ENCODE assay signal across 18 cellular contexts in the genomic region with DNA sequence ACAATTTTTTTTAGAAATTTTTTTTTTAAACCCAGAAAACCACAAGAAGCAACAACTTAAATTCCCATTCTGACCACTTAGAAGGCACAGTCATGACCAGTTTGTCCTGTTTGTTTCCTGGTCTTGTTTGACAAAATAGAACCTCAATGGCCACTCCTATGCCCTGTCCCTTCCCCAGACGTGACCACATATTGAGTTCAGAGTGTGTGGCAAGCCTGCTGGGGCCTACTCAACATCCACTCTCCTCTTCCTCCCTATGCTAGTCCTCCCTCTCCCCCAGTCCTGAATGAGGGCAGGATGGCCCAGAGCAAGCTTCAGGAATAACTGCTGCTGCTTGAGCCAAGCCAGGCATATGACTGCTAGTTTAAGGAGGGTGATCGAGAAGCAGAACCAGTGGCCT.
"Had no signal": no experiment of that assay in that cellular context is flagged by ENCODE, and none has a peak within 500 bp of the region (broad histone marks: within the 10 kb centered on the region; RNA-seq: fewer than 3 reads in every experiment).

No MANE protein-coding gene starts in this region.

- FAIRE-seq: endothelial cell of umbilical vein, pancreas, TTC549 had no signal

- H3K27ac ChIP-seq: neutrophil, pancreas, sigmoid colon, spleen had no signal

- H3K4me3 ChIP-seq: mucosa of descending colon, pancreas, sigmoid colon, spleen had no signal

- H3K36me3 ChIP-seq: neutrophil had no signal

- DNase-seq: activated CD4-positive, alpha-beta T cell treated with anti-CD3 and anti-CD28 coated beads for 36 hours; activated CD4-positive, alpha-beta T cell treated with anti-CD3 and anti-CD28 coated beads, Interleukin-2, amount 50 U/mL, for 48 hours; activated gamma-delta T cell; effector CD8-positive, alpha-beta T cell; hypothalamus; islet precursor cell; left colon; mucosa of descending colon; naive thymus-derived CD8-positive, alpha-beta T cell; pancreas; sigmoid colon; spleen; stimulated activated naive CD4-positive, alpha-beta T cell; SW 1271 had no signal

- H3K4me1 ChIP-seq: pancreas, sigmoid colon, spleen had no signal

- H3K9me3 ChIP-seq: mucosa of descending colon, neutrophil, pancreas, sigmoid colon, spleen had no signal

- ATAC-seq: activated CD4-positive, alpha-beta T cell treated with anti-CD3 and anti-CD28 coated beads for 36 hours; left colon; mucosa of descending colon; naive thymus-derived CD8-positive, alpha-beta T cell; pancreas; WTC11 had no signal

- H3K27me3 ChIP-seq: neutrophil, pancreas, sigmoid colon, spleen had no signal
